1 cellular context compared by ENCODE assay signal in the genomic region with DNA sequence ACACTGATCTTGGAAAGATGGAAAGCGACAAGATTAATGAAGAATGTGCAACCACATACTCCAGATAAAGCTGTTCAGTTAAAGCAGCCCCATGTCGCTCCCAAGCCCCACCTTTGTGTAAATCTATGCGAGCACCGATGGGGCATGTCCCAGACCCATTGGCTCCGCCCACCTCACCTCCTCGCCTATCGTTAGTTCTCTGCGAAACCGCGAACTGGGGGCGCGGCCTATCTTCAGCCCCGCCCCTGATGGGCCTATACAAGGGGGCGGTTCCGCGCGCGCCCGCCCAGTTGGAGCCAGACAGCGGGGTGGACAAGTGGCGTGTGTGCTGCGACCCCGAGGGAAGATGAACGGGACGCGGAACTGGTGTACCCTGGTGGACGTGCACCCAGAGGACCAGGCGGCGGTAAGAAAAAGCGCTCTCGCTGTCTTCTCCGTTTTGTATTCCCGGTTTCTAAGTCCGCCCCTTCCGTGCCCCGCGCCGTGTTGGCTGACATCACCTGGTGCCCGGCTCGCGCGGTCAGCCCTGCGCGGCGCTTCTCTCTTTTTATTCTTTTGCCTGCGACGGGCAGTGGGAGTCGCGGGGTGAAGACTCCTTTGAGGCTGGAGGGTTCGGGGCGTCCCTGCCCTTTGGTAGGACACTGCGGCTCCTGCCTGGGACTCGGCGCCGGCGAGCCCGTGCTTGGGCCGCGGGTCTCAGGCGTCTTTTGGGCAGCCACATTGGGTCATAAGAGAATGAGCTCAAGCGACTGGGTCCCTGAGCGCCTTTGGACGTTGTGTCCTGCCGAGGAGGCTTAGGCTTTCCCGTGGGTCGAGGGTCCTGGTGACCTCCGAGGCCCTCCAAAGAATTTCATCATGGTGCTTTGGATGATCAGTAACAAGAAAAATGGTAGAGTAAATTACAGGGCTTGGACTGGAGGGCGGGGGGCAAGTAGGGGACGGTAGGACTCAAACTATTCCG.
TF ChIP-seq lines count a peak whose summit lies in the region.

A gene with protein sequence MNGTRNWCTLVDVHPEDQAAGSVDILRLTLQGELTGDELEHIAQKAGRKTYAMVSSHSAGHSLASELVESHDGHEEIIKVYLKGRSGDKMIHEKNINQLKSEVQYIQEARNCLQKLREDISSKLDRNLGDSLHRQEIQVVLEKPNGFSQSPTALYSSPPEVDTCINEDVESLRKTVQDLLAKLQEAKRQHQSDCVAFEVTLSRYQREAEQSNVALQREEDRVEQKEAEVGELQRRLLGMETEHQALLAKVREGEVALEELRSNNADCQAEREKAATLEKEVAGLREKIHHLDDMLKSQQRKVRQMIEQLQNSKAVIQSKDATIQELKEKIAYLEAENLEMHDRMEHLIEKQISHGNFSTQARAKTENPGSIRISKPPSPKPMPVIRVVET (plus strand): TSS at position 289 of the 961 bp plus-strand sequence. CDS start 58 bp downstream, at position 347.

TF ChIP-seq in A549, 52 proteins besides CTCF, POLR2A, EP300 and RAD21 (continued from another document):
- TF ChIP-seq, protein P1, sequence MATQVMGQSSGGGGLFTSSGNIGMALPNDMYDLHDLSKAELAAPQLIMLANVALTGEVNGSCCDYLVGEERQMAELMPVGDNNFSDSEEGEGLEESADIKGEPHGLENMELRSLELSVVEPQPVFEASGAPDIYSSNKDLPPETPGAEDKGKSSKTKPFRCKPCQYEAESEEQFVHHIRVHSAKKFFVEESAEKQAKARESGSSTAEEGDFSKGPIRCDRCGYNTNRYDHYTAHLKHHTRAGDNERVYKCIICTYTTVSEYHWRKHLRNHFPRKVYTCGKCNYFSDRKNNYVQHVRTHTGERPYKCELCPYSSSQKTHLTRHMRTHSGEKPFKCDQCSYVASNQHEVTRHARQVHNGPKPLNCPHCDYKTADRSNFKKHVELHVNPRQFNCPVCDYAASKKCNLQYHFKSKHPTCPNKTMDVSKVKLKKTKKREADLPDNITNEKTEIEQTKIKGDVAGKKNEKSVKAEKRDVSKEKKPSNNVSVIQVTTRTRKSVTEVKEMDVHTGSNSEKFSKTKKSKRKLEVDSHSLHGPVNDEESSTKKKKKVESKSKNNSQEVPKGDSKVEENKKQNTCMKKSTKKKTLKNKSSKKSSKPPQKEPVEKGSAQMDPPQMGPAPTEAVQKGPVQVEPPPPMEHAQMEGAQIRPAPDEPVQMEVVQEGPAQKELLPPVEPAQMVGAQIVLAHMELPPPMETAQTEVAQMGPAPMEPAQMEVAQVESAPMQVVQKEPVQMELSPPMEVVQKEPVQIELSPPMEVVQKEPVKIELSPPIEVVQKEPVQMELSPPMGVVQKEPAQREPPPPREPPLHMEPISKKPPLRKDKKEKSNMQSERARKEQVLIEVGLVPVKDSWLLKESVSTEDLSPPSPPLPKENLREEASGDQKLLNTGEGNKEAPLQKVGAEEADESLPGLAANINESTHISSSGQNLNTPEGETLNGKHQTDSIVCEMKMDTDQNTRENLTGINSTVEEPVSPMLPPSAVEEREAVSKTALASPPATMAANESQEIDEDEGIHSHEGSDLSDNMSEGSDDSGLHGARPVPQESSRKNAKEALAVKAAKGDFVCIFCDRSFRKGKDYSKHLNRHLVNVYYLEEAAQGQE (IDR thresholded peaks at IDR 0.05), result no peak; the same call in 1 of the 2 replicates
- TF ChIP-seq CHD4 (IDR thresholded peaks at IDR 0.05; ENCODE audit: borderline replicate concordance), result no peak
- TF ChIP-seq, protein P2, sequence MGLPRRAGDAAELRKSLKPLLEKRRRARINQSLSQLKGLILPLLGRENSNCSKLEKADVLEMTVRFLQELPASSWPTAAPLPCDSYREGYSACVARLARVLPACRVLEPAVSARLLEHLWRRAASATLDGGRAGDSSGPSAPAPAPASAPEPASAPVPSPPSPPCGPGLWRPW (IDR thresholded peaks at IDR 0.05), result no peak
- TF ChIP-seq JUN (IDR thresholded peaks at IDR 0.05), result peak; percentile 72 to 94; a peak in 4 of 5 replicates
- TF ChIP-seq KDM1A (IDR thresholded peaks at IDR 0.05; ENCODE audit: low read depth), result no peak
- TF ChIP-seq ZNF302 (CRISPR knock-in tag; IDR thresholded peaks at IDR 0.05), result no peak
- TF ChIP-seq NR3C1 (IDR thresholded peaks at IDR 0.05), result no peak
- no peak for TF ChIP-seq CEBPB (IDR thresholded peaks at IDR 0.05)
- TF ChIP-seq EHF (CRISPR knock-in tag; IDR thresholded peaks at IDR 0.05), result no peak
- no peak for TF ChIP-seq HDAC2 (IDR thresholded peaks at IDR 0.05)
- TF ChIP-seq KDM5A (IDR thresholded peaks at IDR 0.05), result no peak
- no peak for TF ChIP-seq ZSCAN20 (CRISPR knock-in tag; IDR thresholded peaks at IDR 0.05)
- no peak for TF ChIP-seq EHMT2 (IDR thresholded peaks at IDR 0.05; ENCODE audit: low read depth)
- peak; percentile 78 for TF ChIP-seq PHF8 (IDR thresholded peaks at IDR 0.05; ENCODE audit: borderline replicate concordance, low read depth)
- TF ChIP-seq CHD2 (IDR thresholded peaks at IDR 0.05; ENCODE audit: low read length, partially characterized antibody), result no peak
- TF ChIP-seq CBX8 (IDR thresholded peaks at IDR 0.05), result no peak
- TF ChIP-seq HOXB5 (CRISPR knock-in tag; IDR thresholded peaks at IDR 0.05), result no peak
- TF ChIP-seq, protein P3, sequence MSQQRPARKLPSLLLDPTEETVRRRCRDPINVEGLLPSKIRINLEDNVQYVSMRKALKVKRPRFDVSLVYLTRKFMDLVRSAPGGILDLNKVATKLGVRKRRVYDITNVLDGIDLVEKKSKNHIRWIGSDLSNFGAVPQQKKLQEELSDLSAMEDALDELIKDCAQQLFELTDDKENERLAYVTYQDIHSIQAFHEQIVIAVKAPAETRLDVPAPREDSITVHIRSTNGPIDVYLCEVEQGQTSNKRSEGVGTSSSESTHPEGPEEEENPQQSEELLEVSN (IDR thresholded peaks at IDR 0.05; ENCODE audit: borderline replicate concordance, low read depth), result no peak
- no peak for TF ChIP-seq MAFK (IDR thresholded peaks at IDR 0.05; ENCODE audit: partially characterized antibody)
- no peak for TF ChIP-seq HEYL (CRISPR knock-in tag; IDR thresholded peaks at IDR 0.05)
- no peak for TF ChIP-seq ZFP36 (IDR thresholded peaks at IDR 0.05; ENCODE audit: borderline replicate concordance, partially characterized antibody)
- no peak for TF ChIP-seq RARB (CRISPR knock-in tag; IDR thresholded peaks at IDR 0.05)
- TF ChIP-seq, protein P4, sequence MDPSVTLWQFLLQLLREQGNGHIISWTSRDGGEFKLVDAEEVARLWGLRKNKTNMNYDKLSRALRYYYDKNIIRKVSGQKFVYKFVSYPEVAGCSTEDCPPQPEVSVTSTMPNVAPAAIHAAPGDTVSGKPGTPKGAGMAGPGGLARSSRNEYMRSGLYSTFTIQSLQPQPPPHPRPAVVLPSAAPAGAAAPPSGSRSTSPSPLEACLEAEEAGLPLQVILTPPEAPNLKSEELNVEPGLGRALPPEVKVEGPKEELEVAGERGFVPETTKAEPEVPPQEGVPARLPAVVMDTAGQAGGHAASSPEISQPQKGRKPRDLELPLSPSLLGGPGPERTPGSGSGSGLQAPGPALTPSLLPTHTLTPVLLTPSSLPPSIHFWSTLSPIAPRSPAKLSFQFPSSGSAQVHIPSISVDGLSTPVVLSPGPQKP (IDR thresholded peaks at IDR 0.05; ENCODE audit: low read depth, low read length), result no peak
- TF ChIP-seq FOSL2 (IDR thresholded peaks at IDR 0.05), result no peak
- no peak for TF ChIP-seq FOSL2 (CRISPR knock-in tag; IDR thresholded peaks at IDR 0.05)
- TF ChIP-seq, protein P5, sequence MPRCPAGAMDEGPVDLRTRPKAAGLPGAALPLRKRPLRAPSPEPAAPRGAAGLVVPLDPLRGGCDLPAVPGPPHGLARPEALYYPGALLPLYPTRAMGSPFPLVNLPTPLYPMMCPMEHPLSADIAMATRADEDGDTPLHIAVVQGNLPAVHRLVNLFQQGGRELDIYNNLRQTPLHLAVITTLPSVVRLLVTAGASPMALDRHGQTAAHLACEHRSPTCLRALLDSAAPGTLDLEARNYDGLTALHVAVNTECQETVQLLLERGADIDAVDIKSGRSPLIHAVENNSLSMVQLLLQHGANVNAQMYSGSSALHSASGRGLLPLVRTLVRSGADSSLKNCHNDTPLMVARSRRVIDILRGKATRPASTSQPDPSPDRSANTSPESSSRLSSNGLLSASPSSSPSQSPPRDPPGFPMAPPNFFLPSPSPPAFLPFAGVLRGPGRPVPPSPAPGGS (IDR thresholded peaks at IDR 0.05), result peak; percentile 92; the same call in 2 of the 3 replicates
- TF ChIP-seq SMC3 (IDR thresholded peaks at IDR 0.05), result 0 out of 3 replicates have a peak, but pooled peaks have one; percentile 10
- TF ChIP-seq, protein P6, sequence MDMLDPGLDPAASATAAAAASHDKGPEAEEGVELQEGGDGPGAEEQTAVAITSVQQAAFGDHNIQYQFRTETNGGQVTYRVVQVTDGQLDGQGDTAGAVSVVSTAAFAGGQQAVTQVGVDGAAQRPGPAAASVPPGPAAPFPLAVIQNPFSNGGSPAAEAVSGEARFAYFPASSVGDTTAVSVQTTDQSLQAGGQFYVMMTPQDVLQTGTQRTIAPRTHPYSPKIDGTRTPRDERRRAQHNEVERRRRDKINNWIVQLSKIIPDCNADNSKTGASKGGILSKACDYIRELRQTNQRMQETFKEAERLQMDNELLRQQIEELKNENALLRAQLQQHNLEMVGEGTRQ (IDR thresholded peaks at IDR 0.05), result no peak
- TF ChIP-seq, protein P7, sequence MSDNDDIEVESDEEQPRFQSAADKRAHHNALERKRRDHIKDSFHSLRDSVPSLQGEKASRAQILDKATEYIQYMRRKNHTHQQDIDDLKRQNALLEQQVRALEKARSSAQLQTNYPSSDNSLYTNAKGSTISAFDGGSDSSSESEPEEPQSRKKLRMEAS (IDR thresholded peaks at IDR 0.05), result peak; percentile 31
- no peak for TF ChIP-seq RNF2 (IDR thresholded peaks at IDR 0.05; ENCODE audit: borderline replicate concordance, low read depth)
- no peak for TF ChIP-seq JUNB (IDR thresholded peaks at IDR 0.05)
- TF ChIP-seq NFE2L2 (conservative IDR thresholded peaks at IDR 0.05; ENCODE audit: low read length), result no peak
- TF ChIP-seq, protein P8, sequence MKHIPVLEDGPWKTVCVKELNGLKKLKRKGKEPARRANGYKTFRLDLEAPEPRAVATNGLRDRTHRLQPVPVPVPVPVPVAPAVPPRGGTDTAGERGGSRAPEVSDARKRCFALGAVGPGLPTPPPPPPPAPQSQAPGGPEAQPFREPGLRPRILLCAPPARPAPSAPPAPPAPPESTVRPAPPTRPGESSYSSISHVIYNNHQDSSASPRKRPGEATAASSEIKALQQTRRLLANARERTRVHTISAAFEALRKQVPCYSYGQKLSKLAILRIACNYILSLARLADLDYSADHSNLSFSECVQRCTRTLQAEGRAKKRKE (CRISPR knock-in tag; IDR thresholded peaks at IDR 0.05; ENCODE audit: low read depth), result no peak
- 0 out of 2 replicates have a peak, but pooled peaks have one; percentile 34 for TF ChIP-seq RFX5 (IDR thresholded peaks at IDR 0.05)
- TF ChIP-seq, protein P9, sequence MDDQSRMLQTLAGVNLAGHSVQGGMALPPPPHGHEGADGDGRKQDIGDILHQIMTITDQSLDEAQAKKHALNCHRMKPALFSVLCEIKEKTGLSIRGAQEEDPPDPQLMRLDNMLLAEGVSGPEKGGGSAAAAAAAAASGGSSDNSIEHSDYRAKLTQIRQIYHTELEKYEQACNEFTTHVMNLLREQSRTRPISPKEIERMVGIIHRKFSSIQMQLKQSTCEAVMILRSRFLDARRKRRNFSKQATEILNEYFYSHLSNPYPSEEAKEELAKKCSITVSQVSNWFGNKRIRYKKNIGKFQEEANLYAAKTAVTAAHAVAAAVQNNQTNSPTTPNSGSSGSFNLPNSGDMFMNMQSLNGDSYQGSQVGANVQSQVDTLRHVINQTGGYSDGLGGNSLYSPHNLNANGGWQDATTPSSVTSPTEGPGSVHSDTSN (IDR thresholded peaks at IDR 0.05), result 0 out of 2 replicates have a peak, but pooled peaks have one; percentile 8
- TF ChIP-seq MAZ (IDR thresholded peaks at IDR 0.05; ENCODE audit: borderline replicate concordance, low read depth, low read length), result no peak
- no peak for TF ChIP-seq HOXB13 (CRISPR knock-in tag; IDR thresholded peaks at IDR 0.05; ENCODE audit: low read depth)
- TF ChIP-seq, protein P10, sequence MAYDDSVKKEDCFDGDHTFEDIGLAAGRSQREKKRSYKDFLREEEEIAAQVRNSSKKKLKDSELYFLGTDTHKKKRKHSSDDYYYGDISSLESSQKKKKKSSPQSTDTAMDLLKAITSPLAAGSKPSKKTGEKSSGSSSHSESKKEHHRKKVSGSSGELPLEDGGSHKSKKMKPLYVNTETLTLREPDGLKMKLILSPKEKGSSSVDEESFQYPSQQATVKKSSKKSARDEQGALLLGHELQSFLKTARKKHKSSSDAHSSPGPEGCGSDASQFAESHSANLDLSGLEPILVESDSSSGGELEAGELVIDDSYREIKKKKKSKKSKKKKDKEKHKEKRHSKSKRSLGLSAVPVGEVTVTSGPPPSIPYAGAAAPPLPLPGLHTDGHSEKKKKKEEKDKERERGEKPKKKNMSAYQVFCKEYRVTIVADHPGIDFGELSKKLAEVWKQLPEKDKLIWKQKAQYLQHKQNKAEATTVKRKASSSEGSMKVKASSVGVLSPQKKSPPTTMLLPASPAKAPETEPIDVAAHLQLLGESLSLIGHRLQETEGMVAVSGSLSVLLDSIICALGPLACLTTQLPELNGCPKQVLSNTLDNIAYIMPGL (CRISPR knock-in tag; IDR thresholded peaks at IDR 0.05; ENCODE audit: borderline replicate concordance), result no peak
- no peak for TF ChIP-seq BHLHE40 (IDR thresholded peaks at IDR 0.05; ENCODE audit: low read depth, low read length)
- no peak for TF ChIP-seq TFCP2L1 (CRISPR knock-in tag; IDR thresholded peaks at IDR 0.05)
- TF ChIP-seq HOXA7 (CRISPR knock-in tag; IDR thresholded peaks at IDR 0.05), result no peak
- no peak for TF ChIP-seq POLR2AphosphoS2 (conservative IDR thresholded peaks at IDR 0.05; ENCODE audit: low read length)
